ENCODE assay signal across 1 cellular context in genomic region chr9:24502548-24502947, GRCh38.
TF ChIP-seq lines count a peak whose summit lies in the region.

No MANE protein-coding gene starts in this region.

TF ChIP-seq in H1, 55 proteins besides CTCF, POLR2A, EP300 and RAD21:
- TF ChIP-seq POU5F1 (IDR thresholded peaks at IDR 0.05; ENCODE audit: low read depth, low read length) = no peak
- TF ChIP-seq SAP30 (IDR thresholded peaks at IDR 0.05; ENCODE audit: insufficient read depth, insufficient replicate concordance, low read length) = no peak
- TF ChIP-seq CBX8 (IDR thresholded peaks at IDR 0.05; ENCODE audit: borderline replicate concordance, low read depth, low read length) = no peak
- TF ChIP-seq CREB1 (IDR thresholded peaks at IDR 0.05) = 0 out of 2 replicates have a peak, but pooled peaks have one; percentile 18
